ENCODE assay signal across 14 cellular contexts in genomic region chr17:18921485-18921884, GRCh38. TPM values are rescaled to one million over a fixed set of nuclear protein-coding genes. Genes with fewer than 3 reads are reported as not detected.
DNase-seq lines count a peak whose midpoint lies in the region; ATAC-seq and TF ChIP-seq lines count a peak whose summit lies in the region.
"Had no signal": no experiment of that assay in that cellular context is flagged by ENCODE, and none has a peak within 500 bp of the region (broad histone marks: within the 10 kb centered on the region; RNA-seq: fewer than 3 reads in every experiment).

No MANE protein-coding gene starts in this region.

- POLR2A ChIA-PET in PC-3 (lab: Charles Lee; ENCODE audit: unreplicated experiment), result interaction anchor here (0.6 kb wide), 1 partner anchor 10 kb away, joined by 5 read pairs; no protein-coding TSS in a partner anchor

- H3K9me3 ChIP-seq in cardiac muscle cell (ENCODE audit: low read depth) (no peaks in the 10 kb centered on the region), right atrium auricular region (no peaks in the 10 kb centered on the region), PC-3 (ENCODE audit: low read length) (no peaks in the 10 kb centered on the region), tibial nerve (no peaks in the 10 kb centered on the region)
- H3K9me3 ChIP-seq: ascending aorta, neutrophil, testis had no signal

- H3K4me2 ChIP-seq in PC-3 (ENCODE audit: low read length), result peak overlapping the region; percentile 77

- DNase-seq in cardiac muscle cell (ENCODE audit: low read depth in 1 of 2, low spot score in 1 of 2), result no peak
- DNase-seq in right atrium auricular region (ENCODE audit: low spot score), result no peak
- DNase-seq in PC-3, result no peak
- DNase-seq in foreskin keratinocyte, result no peak
- no peak for DNase-seq in RKO (ENCODE audit: low spot score)
- no peak for DNase-seq in tibial nerve (ENCODE audit: low spot score in 2 of 2)
- DNase-seq: NCI-H2107; stimulated activated CD4-positive, alpha-beta T cell treated with anti-CD3 and anti-CD28 coated beads, Interleukin-4, amount 100 ng/mL, for 4 hours; testis had no signal

- H3K4me3 ChIP-seq in cardiac muscle cell (no peak overlapping the region), right atrium auricular region (no peak overlapping the region), PC-3 (ENCODE audit: low read length) (peak overlapping the region; percentile 38), tibial nerve (no peak overlapping the region)
- H3K4me3 ChIP-seq: ascending aorta, testis had no signal

- no peak overlapping the region for H2AFZ ChIP-seq in PC-3 (ENCODE audit: low read length)

- H3K36me3 ChIP-seq in cardiac muscle cell (peaks cover 3% of the 10 kb centered on the region), right atrium auricular region (peaks cover 9% of the 10 kb centered on the region), PC-3 (ENCODE audit: low read depth, low read length) (peaks cover 19% of the 10 kb centered on the region), tibial nerve (peaks cover 0 to 43% (median 0%) of the 10 kb centered on the region in 3 donors)

- intact Hi-C loops in PC-3 (cut with micrococcal nuclease), result no loop called here

- H3K9ac ChIP-seq in PC-3 (ENCODE audit: low read length), result peak overlapping the region; percentile 87

- ATAC-seq in PC-3 (no peak), foreskin keratinocyte (no peak), HG03520 (IDR thresholded peaks at IDR 0.05; ENCODE audit: unreplicated experiment) (no peak), HG02970 (IDR thresholded peaks at IDR 0.05; ENCODE audit: low FRiP score, unreplicated experiment) (no peak)

- no peak for TF ChIP-seq EP300 in tibial nerve (IDR thresholded peaks at IDR 0.05)

- peaks cover 8% of the 10 kb centered on the region for H3F3A ChIP-seq in PC-3 (ENCODE audit: low read length, unreplicated experiment)

- no peaks in the 10 kb centered on the region for H3K9me2 ChIP-seq in PC-3 (replicated peaks; ENCODE audit: low read length)

- no peak for TF ChIP-seq POLR2A in tibial nerve (IDR thresholded peaks at IDR 0.05)

- H3K79me2 ChIP-seq in PC-3 (ENCODE audit: low read length), result peaks cover 6% of the 10 kb centered on the region

- peaks cover 20% of the 10 kb centered on the region for H3K4me1 ChIP-seq in cardiac muscle cell (ENCODE audit: low read depth)
- peaks cover 0 to 16% of the 10 kb centered on the region in 2 donors for H3K4me1 ChIP-seq in right atrium auricular region
- peaks cover 31% of the 10 kb centered on the region for H3K4me1 ChIP-seq in PC-3 (ENCODE audit: insufficient read depth, low read length)
- peaks cover 18% of the 10 kb centered on the region for H3K4me1 ChIP-seq in foreskin keratinocyte
- peaks cover 0 to 25% (median 10%) of the 10 kb centered on the region in 4 donors for H3K4me1 ChIP-seq in tibial nerve

- H4K20me1 ChIP-seq in PC-3 (ENCODE audit: low read length), result no peaks in the 10 kb centered on the region

- CTCF ChIA-PET in PC-3 (lab: Charles Lee), result no interaction called here

- BruUV-seq in PC-3 (replicated peaks; lab: Mats Ljungman, UMichigan), result no TSS peak

- H3K27ac ChIP-seq in cardiac muscle cell (peak overlapping the region; percentile 49), right atrium auricular region (no peak overlapping the region), PC-3 (ENCODE audit: low read length) (peak overlapping the region; percentile 98), foreskin keratinocyte (peak overlapping the region; percentile 64), tibial nerve (no peak overlapping the region)
- H3K27ac ChIP-seq: testis had no signal

- 67 to 71% methylated on average over 2 of the region's 2 CpGs for WGBS in tibial nerve, 2 donors

- TF ChIP-seq CTCF in cardiac muscle cell (IDR thresholded peaks at IDR 0.05; ENCODE audit: low read depth, low read length) (no peak), right atrium auricular region (IDR thresholded peaks at IDR 0.05) (no peak), PC-3 (conservative IDR thresholded peaks at IDR 0.05; ENCODE audit: low read depth, low read length) (no peak), foreskin keratinocyte (conservative IDR thresholded peaks at IDR 0.05) (no peak), tibial nerve (IDR thresholded peaks at IDR 0.05) (no peak)

- H3K27me3 ChIP-seq in cardiac muscle cell (no peaks in the 10 kb centered on the region), right atrium auricular region (no peaks in the 10 kb centered on the region), PC-3 (ENCODE audit: low read length) (no peaks in the 10 kb centered on the region), foreskin keratinocyte (no peaks in the 10 kb centered on the region), tibial nerve (no peaks in the 10 kb centered on the region)
- H3K27me3 ChIP-seq: ascending aorta, neutrophil, testis had no signal

RNA-seq across cellular contexts. Expression of gene SLC5A10, which starts 30.5 kb away (rescaled TPM):
- total RNA-seq in cardiac muscle cell, result 0.06 TPM in 1 of 2 replicates, not detected in the other
- polyA plus RNA-seq in cardiac muscle cell, result not detected in 2 replicates
- under 1 TPM in 1 of 2 donors, not detected in 1; 0.16 TPM for total RNA-seq in right atrium auricular region
- not detected in 2 replicates for total RNA-seq in PC-3 (2014; rRNA removed)
- 0.14 TPM in 1 of 2 replicates, not detected in the other for total RNA-seq in foreskin keratinocyte
- polyA plus RNA-seq in foreskin keratinocyte, result 0.06 TPM in 1 of 2 replicates, not detected in the other
- not detected for total RNA-seq in tibial nerve
- total RNA-seq: ascending aorta, RPMI7951 had no signal

Comparison
In these comparisons a context has a peak if more than half of its experiments do, and no peak if none do; other contexts are left out.
1. H3K27ac ChIP-seq: peak in cardiac muscle cell (single experiment), PC-3 (single experiment) and foreskin keratinocyte (single experiment); none in right atrium auricular region (0 of 2) and tibial nerve (0 of 4).